23 cellular contexts compared by ENCODE assay signal in the genomic region with DNA sequence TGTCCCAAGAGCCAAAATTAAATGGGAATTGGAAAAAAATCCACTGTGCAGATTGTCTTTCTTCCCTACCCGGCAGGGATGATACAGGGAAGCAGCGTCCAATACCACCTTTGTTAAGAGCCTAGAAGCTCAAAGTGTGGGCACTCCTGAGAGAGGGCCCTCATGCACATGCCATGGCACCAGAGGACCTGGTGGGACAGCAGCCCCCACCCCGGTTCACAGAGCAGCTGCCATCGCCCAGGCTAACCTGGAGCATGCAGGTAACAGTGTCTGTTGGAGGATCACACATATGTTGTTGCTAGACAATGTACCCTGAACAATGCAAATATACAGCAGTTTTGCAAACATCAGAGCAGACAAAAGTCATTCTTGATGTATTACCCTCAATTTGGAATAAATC.
"Had no signal": no experiment of that assay in that cellular context is flagged by ENCODE, and none has a peak within 500 bp of the region (broad histone marks: within the 10 kb centered on the region; RNA-seq: fewer than 3 reads in every experiment).

No MANE protein-coding gene starts in this region.

- H3K27ac ChIP-seq: RWPE1, SJCRH30 had no signal

- H3K4me3 ChIP-seq: MG63, SJCRH30 had no signal

- H3K27me3 ChIP-seq: MG63, SJCRH30 had no signal

- H3K4me1 ChIP-seq: SJCRH30 had no signal

- ATAC-seq: Panc1, Right ventricle myocardium inferior, SK-N-SH treated with all-trans-retinoic acid at 6 μM for 48 hours had no signal

- H3K36me3 ChIP-seq: MG63, SJCRH30 had no signal

- H3K9me3 ChIP-seq: MG63, SJCRH30 had no signal

- DNase-seq: KBM-7, MG63, NCI-H1092, NCI-H1105 treated with DMSO at 0.1 percent for 48 hours, NCI-H1417 treated with DMSO at 0.1 percent for 48 hours, NCI-H146, NCI-H1694 treated with DMSO at 0.1 percent for 48 hours, NCI-H1930, NCI-H2081, NCI-H2107, NCI-H2171, NCI-H226, NCI-H446, NCI-H510A, NCI-H524 treated with DMSO at 0.1 percent for 48 hours, NCI-H69, NCI-H774, SHP77 treated with DMSO at 0.1 percent for 48 hours, SJCRH30 had no signal
